ENCODE assay signal across 25 cellular contexts in genomic region chr11:132960273-132960672, GRCh38.
"Had no signal": no experiment of that assay in that cellular context is flagged by ENCODE, and none has a peak within 500 bp of the region (broad histone marks: within the 10 kb centered on the region; RNA-seq: fewer than 3 reads in every experiment).

No MANE protein-coding gene starts in this region.

- H3K27ac ChIP-seq: adrenal gland, body of pancreas, foreskin keratinocyte, heart right ventricle, transverse colon had no signal

- ATAC-seq: activated CD4-positive, CD25-positive, alpha-beta regulatory T cell treated with anti-CD3 and anti-CD28 coated beads, Interleukin-2, amount 50 U/mL, for 24 hours; body of pancreas; esophagus mucosa; foreskin keratinocyte; left lobe of liver; mucosa of descending colon; natural killer cell treated with Interleukin-12 subunit alpha and Interleukin-12 subunit beta and Interleukin-15 and Interleukin-18, amount 100 ng/mL, for 72 hours had no signal

- DNase-seq: activated CD4-positive, alpha-beta T cell treated with anti-CD3 and anti-CD28 coated beads for 48 hours; activated CD4-positive, alpha-beta T cell treated with anti-CD3 and anti-CD28 coated beads, Interleukin-2, amount 50 U/mL, for 48 hours; activated CD8-positive, alpha-beta memory T cell treated with anti-CD3 and anti-CD28 coated beads for 24 hours; activated effector memory CD4-positive, alpha-beta T cell treated with Interleukin-2 at 50 U/mL for 16 hours; activated naive CD4-positive, alpha-beta T cell treated with Interleukin-2 at 50 U/mL for 16 hours; adrenal gland; aorta; body of pancreas; cortex of kidney; endodermal cell; foreskin keratinocyte; kidney glomerular epithelial cell; mucosa of descending colon; sigmoid colon; small intestine; stimulated activated CD4-positive, alpha-beta T cell treated with anti-CD3 and anti-CD28 coated beads, Interleukin-2, amount 100 ng/mL, for 24 hours; stimulated activated naive CD4-positive, alpha-beta T cell; testis; transverse colon had no signal

- H3K4me1 ChIP-seq: adrenal gland, body of pancreas, foreskin keratinocyte, heart right ventricle had no signal

- H3K9me3 ChIP-seq: adrenal gland, body of pancreas, mucosa of descending colon, sigmoid colon, testis, transverse colon had no signal

- H3K36me3 ChIP-seq: adrenal gland, heart right ventricle, sigmoid colon, transverse colon had no signal

- H3K4me3 ChIP-seq: adrenal gland, body of pancreas, heart right ventricle, lung, mucosa of descending colon, testis, transverse colon had no signal

- H3K27me3 ChIP-seq: adrenal gland, body of pancreas, foreskin keratinocyte, testis, transverse colon had no signal
